Comparison of ENCODE assay signal across 8 cellular contexts in the genomic region with DNA sequence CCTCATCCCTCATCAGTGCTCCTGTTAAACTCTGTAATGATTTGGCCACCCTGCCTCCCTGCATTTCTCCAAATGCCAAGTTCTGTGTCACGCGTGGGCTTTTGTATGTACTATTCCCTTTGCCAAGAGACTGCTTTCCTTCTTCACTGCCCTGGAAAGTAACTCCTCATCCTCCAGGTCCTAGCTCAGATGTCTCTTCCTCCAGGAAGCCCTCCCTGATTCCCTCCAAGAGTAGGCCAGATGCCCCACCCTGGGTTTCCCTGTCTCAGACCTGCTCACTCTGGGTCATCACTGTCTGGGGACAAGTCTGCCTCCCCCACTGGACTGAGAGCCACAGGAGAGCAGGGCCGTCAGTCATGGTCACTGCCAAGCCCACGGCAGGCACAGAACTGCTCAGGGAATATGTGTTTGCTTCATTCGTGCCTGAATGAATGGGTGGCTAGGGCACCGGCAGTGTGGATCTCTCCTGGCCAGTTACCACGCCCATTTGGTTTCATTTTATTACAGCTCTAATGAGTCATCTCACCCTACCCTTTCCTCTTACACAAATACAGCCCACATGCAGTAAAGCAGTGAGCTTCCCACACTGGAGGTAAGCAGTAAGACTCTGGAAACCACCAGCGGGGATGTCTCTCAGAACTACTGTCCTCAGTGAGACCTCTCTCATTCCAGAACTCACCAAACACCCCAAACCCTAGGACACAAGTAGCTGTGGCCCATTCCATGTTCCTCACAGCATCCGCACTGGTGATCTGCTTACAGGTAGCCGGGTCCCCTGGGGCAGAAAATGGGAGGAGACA. TPM values are rescaled to one million over a fixed set of nuclear protein-coding genes. Genes with fewer than 3 reads are reported as not detected.
DNase-seq lines count a peak whose midpoint lies in the region; ATAC-seq and TF ChIP-seq lines count a peak whose summit lies in the region.
"Had no signal": no experiment of that assay in that cellular context is flagged by ENCODE, and none has a peak within 500 bp of the region (broad histone marks: within the 10 kb centered on the region; RNA-seq: fewer than 3 reads in every experiment).

No MANE protein-coding gene starts in this region.

- no peaks in the 10 kb centered on the region for H3K27me3 Mint-ChIP-seq in activated CD4-positive, alpha-beta memory T cell treated with anti-CD3 and anti-CD28 coated beads for 36 hours

- no peak overlapping the region for H3K4me3 ChIP-seq in fibroblast of villous mesenchyme (ENCODE audit: low read depth, low read length)
- H3K4me3 ChIP-seq in lower leg skin (ENCODE audit: low read depth, poor library complexity, severe bottlenecking), result no peak overlapping the region

- intact Hi-C loops in activated CD4-positive, alpha-beta memory T cell treated with anti-CD3 and anti-CD28 coated beads for 36 hours (cut with micrococcal nuclease), result loop anchor here (1.0 to 5.0 kb wide), 4 partner anchors 16 to 78 kb away; partner anchors contain the start of genes OPA3, QPCTL and SNRPD2
- intact Hi-C loops in lower leg skin (cut with DNase I; ENCODE audit: low total_unique reads), result no loop called here

- peak overlapping the region; percentile 42 for H3K4me3 Mint-ChIP-seq in activated CD4-positive, alpha-beta memory T cell treated with anti-CD3 and anti-CD28 coated beads for 36 hours

- peaks cover 67% of the 10 kb centered on the region for H3K36me3 Mint-ChIP-seq in activated CD4-positive, alpha-beta memory T cell treated with anti-CD3 and anti-CD28 coated beads for 36 hours

- 35 to 50% methylated on average over 10 of the region's 10 CpGs for WGBS in lower leg skin, 2 donors

- peak; percentile 55 for ATAC-seq in GM18498 (IDR thresholded peaks at IDR 0.05; ENCODE audit: unreplicated experiment)

- DNase-seq in HS-5 (ENCODE audit: low read depth) (peak; percentile 85), fibroblast of villous mesenchyme (ENCODE audit: low read depth) (peak; percentile 94), NCI-H2081 (lab: John Stamatoyannopoulos, UW) (no peak), lower leg skin (ENCODE audit: low spot score in 2 of 2) (no peak)
- peak; percentile 78 for DNase-seq in activated CD4-positive, alpha-beta memory T cell treated with anti-CD3 and anti-CD28 coated beads for 36 hours
- DNase-seq in stimulated activated CD4-positive, alpha-beta T cell treated with anti-CD3 and anti-CD28 coated beads, Interleukin-4, amount 100 ng/mL, for 1 hour, result peak; percentile 21

- TF ChIP-seq CTCF in fibroblast of villous mesenchyme (IDR thresholded peaks at IDR 0.05; ENCODE audit: insufficient read depth, low read depth, low read length) (no peak), lower leg skin (IDR thresholded peaks at IDR 0.05) (no peak)

- CTCF ChIA-PET in activated CD4-positive, alpha-beta memory T cell treated with anti-CD3 and anti-CD28 coated beads for 36 hours (lab: Charles Lee), result interaction anchor here (1.0 to 7.3 kb wide), 5 partner anchors 23 to 79 kb away, joined by 3 to 58 read pairs (median 5); partner anchors contain the start of gene QPCTL

- no peak for TF ChIP-seq POLR2A in lower leg skin (IDR thresholded peaks at IDR 0.05)

- POLR2A ChIA-PET in activated CD4-positive, alpha-beta memory T cell treated with anti-CD3 and anti-CD28 coated beads for 36 hours (lab: Charles Lee), result interaction anchor here (0.6 to 4.6 kb wide), 8 partner anchors 8 to 272 kb away, joined by 3 to 54 read pairs (median 4); partner anchors contain the start of gene IRF2BP1

- H3K27ac Mint-ChIP-seq in activated CD4-positive, alpha-beta memory T cell treated with anti-CD3 and anti-CD28 coated beads for 36 hours, result peak overlapping the region; percentile 99

- H3K4me1 Mint-ChIP-seq in activated CD4-positive, alpha-beta memory T cell treated with anti-CD3 and anti-CD28 coated beads for 36 hours (ENCODE audit: low read depth), result peaks cover 28% of the 10 kb centered on the region

- H3K9me3 Mint-ChIP-seq in activated CD4-positive, alpha-beta memory T cell treated with anti-CD3 and anti-CD28 coated beads for 36 hours, result peaks cover 5% of the 10 kb centered on the region

RNA-seq across cellular contexts. Expression of gene GPR4, which starts 12.1 kb away (rescaled TPM):
- not detected for total RNA-seq in activated CD4-positive, alpha-beta memory T cell treated with anti-CD3 and anti-CD28 coated beads for 36 hours
- total RNA-seq in fibroblast of villous mesenchyme (not detected in 2 replicates), lower leg skin (1 to 10 TPM in 1 of 4 donors, under 1 TPM in 3; 0.34 to 1.0 (median 0.70) TPM)
- total RNA-seq: activated CD8-positive, alpha-beta memory T cell treated with anti-CD3 and anti-CD28 coated beads for 36 hours had no signal

RNA-seq across cellular contexts. Expression of gene EML2, which starts 25.1 kb away (rescaled TPM):
- total RNA-seq in activated CD4-positive, alpha-beta memory T cell treated with anti-CD3 and anti-CD28 coated beads for 36 hours, result 100 to 1,000 TPM; 159 to 183 TPM
- total RNA-seq in fibroblast of villous mesenchyme (17.7 and 31.5 TPM in 2 replicates), lower leg skin (100 to 1,000 TPM in 1 of 4 donors, 10 to 100 TPM in 3; 85.6 to 101 (median 89.4) TPM)

RNA-seq across cellular contexts. Expression of gene OPA3, which starts 29.5 kb away (rescaled TPM):
- total RNA-seq in activated CD4-positive, alpha-beta memory T cell treated with anti-CD3 and anti-CD28 coated beads for 36 hours, result 10 to 100 TPM; 10.8 to 11.0 TPM
- total RNA-seq in fibroblast of villous mesenchyme, result 8.2 and 8.4 TPM in 2 replicates
- total RNA-seq in lower leg skin, result 10 to 100 TPM in 3 of 4 donors, 1 to 10 TPM in 1; 4.4 to 15.7 (median 12.7) TPM

RNA-seq across cellular contexts. Expression of gene GIPR, which starts 53.9 kb away (rescaled TPM):
- total RNA-seq in activated CD4-positive, alpha-beta memory T cell treated with anti-CD3 and anti-CD28 coated beads for 36 hours, result 1 to 10 TPM; 6.6 to 8.3 TPM
- total RNA-seq in fibroblast of villous mesenchyme (0.32 TPM in 1 of 2 replicates, not detected in the other), lower leg skin (1 to 10 TPM; 1.4 to 3.9 (median 2.0) TPM)

Comparison
In these comparisons a context has a peak if more than half of its experiments do, and no peak if none do; other contexts are left out.
1. DNase-seq: peak in HS-5 (single experiment), activated CD4-positive, alpha-beta memory T cell treated with anti-CD3 and anti-CD28 coated beads for 36 hours (single experiment), fibroblast of villous mesenchyme (single experiment) and stimulated activated CD4-positive, alpha-beta T cell treated with anti-CD3 and anti-CD28 coated beads, Interleukin-4, amount 100 ng/mL, for 1 hour (single experiment); none in NCI-H2081 (0 of 2) and lower leg skin (0 of 2).